13 cellular contexts compared by ENCODE assay signal in the genomic region with DNA sequence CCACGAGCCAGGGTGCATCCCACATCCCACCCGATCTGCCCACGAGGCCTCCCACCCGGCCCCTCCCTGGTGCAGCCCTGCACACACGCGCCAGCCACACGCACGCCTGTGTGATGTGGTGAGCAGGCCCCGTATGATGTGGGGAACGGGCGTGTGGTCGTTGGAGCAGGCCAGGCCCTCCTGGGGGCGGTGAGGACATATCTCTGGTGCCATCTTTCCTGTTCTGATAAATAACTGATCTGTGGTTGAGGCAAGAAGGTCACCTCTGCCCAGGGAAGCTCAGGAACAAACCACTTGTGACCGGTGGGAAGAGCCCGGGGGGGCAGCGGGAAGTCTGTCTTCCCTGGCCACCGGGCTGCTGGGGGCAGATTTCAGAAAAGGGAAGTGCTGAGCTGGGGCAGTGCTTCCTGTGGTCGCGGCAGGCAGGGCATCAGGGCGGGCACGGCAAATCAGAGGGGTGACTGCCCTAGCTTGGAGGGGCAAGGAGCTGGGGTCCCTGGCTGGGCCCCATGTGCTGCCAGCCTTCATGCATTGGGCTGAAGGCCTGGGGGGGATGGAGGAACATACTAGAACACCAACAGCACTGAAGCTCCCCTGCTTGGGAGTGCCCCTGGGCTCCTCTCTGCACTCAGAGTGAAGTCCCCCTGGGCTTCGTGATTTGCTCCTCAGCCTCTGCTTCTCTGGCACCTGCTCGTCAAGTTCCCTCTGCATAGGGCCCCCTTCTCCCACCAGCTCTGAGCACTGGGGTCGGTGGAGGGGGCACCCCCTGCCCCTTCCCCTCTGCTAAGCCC. TPM values are rescaled to one million over a fixed set of nuclear protein-coding genes. Genes with fewer than 3 reads are reported as not detected.
DNase-seq lines count a peak whose midpoint lies in the region; ATAC-seq, FAIRE-seq and TF ChIP-seq lines count a peak whose summit lies in the region.
"Had no signal": no experiment of that assay in that cellular context is flagged by ENCODE, and none has a peak within 500 bp of the region (broad histone marks: within the 10 kb centered on the region; RNA-seq: fewer than 3 reads in every experiment).

No MANE protein-coding gene starts in this region.

- no peak for TF ChIP-seq CTCF in OCI-LY3 (IDR thresholded peaks at IDR 0.05; ENCODE audit: low read depth, low read length)
- TF ChIP-seq CTCF in natural killer cell (IDR thresholded peaks at IDR 0.05), result no peak
- no peak for TF ChIP-seq CTCF in colonic mucosa (IDR thresholded peaks at IDR 0.05)
- no peak for TF ChIP-seq CTCF in coronary artery (IDR thresholded peaks at IDR 0.05)

- intact Hi-C loops in natural killer cell (cut with micrococcal nuclease) (no loop called here), colonic mucosa (cut with DNase I) (no loop called here)

- H3K4me2 ChIP-seq in OCI-LY3 (ENCODE audit: low read length), result peak overlapping the region; percentile 34

- H3K27me3 ChIP-seq in OCI-LY3 (ENCODE audit: low read depth, low read length) (peaks cover 4% of the 10 kb centered on the region; the same call in 1 of the 2 replicates), colonic mucosa (no peaks in the 10 kb centered on the region)

- H3K36me3 ChIP-seq in OCI-LY3 (replicated peaks; ENCODE audit: low read depth, low read length) (no peaks in the 10 kb centered on the region), colonic mucosa (no peaks in the 10 kb centered on the region)

- H2AFZ ChIP-seq in OCI-LY3 (ENCODE audit: low read depth, low read length), result peak overlapping the region; percentile 16; the same call in 1 of the 2 replicates

- H4K20me1 ChIP-seq in OCI-LY3 (ENCODE audit: insufficient read depth, low read length), result no peaks in the 10 kb centered on the region

- H3K9me3 ChIP-seq in OCI-LY3 (ENCODE audit: insufficient read depth, low read length) (no peaks in the 10 kb centered on the region), colonic mucosa (no peaks in the 10 kb centered on the region)

- TF ChIP-seq POLR2A in GM12891 (IDR thresholded peaks at IDR 0.05; ENCODE audit: low read depth, low read length), result no peak

- no peak overlapping the region for H3K9ac ChIP-seq in OCI-LY3 (ENCODE audit: low read length)
- no peak overlapping the region for H3K9ac ChIP-seq in colonic mucosa (ENCODE audit: low read depth in 2 of 2, low read length in 2 of 2)

- no peaks in the 10 kb centered on the region for H3K79me2 ChIP-seq in OCI-LY3 (ENCODE audit: low read length)

- H3K27ac ChIP-seq in OCI-LY3 (ENCODE audit: low read length), result no peak overlapping the region
- H3K27ac ChIP-seq in colonic mucosa, result no peak overlapping the region
- H3K27ac ChIP-seq in coronary artery, result peak overlapping the region in 1 of 2 donors; percentile 51

- peak overlapping the region; percentile 76 for H3K4me3 Mint-ChIP-seq in natural killer cell

- H3K4me3 ChIP-seq in OCI-LY3 (ENCODE audit: low read length) (no peak overlapping the region), colonic mucosa (no peak overlapping the region), coronary artery (no peak overlapping the region)

- peak overlapping the region; percentile 0 to 56 for H3K27ac Mint-ChIP-seq in natural killer cell

- H3K27me3 Mint-ChIP-seq in natural killer cell (ENCODE audit: low read depth in 2 of 2), result no peaks in the 10 kb centered on the region

- H3K9me3 Mint-ChIP-seq in natural killer cell, result no peaks in the 10 kb centered on the region

- H3K4me1 ChIP-seq in OCI-LY3 (ENCODE audit: low read length) (peaks cover 10% of the 10 kb centered on the region), colonic mucosa (no peaks in the 10 kb centered on the region)

- H3K36me3 Mint-ChIP-seq in natural killer cell, result no peaks in the 10 kb centered on the region

- DNase-seq in GM12891 (ENCODE audit: insufficient read length, low spot score) (no peak), globus pallidus (ENCODE audit: low spot score) (peak; percentile 49), natural killer cell (no peak), colonic mucosa (no peak), coronary artery (ENCODE audit: low spot score) (no peak)
- DNase-seq: activated CD8-positive, alpha-beta memory T cell treated with anti-CD3 and anti-CD28 coated beads, Interleukin-2, amount 50 U/mL, for 48 hours; COR-L47; NCI-H1694 treated with DMSO at 0.1 percent for 48 hours; retina had no signal

- peaks cover 6 to 24% of the 10 kb centered on the region in 2 donors for H3K4me1 Mint-ChIP-seq in natural killer cell

- ATAC-seq in natural killer cell (peak; percentile 46 to 64 (median 60)), HG02571 (IDR thresholded peaks at IDR 0.05; ENCODE audit: unreplicated experiment) (no peak), GM18519 (IDR thresholded peaks at IDR 0.05; ENCODE audit: low FRiP score, unreplicated experiment) (no peak)

- FAIRE-seq in GM12891 (lab: Jason Lieb, UNC), result no peak
- FAIRE-seq: astrocyte had no signal

TF ChIP-seq in GM12891, 5 proteins besides CTCF, POLR2A, EP300 and RAD21:
- TF ChIP-seq SPI1 (IDR thresholded peaks at IDR 0.05; ENCODE audit: low read depth, low read length) (peak; percentile 57), POU2F2 (IDR thresholded peaks at IDR 0.05; ENCODE audit: low read depth, low read length) (no peak)

RNA-seq across cellular contexts. Expression of gene SLC7A10, which starts 35.2 kb away (rescaled TPM):
- not detected for polyA plus RNA-seq in GM12891 (2012; ENCODE audit: low read depth, missing spikeins)
- not detected for total RNA-seq in natural killer cell
- total RNA-seq in colonic mucosa, result not detected

RNA-seq across cellular contexts. Expression of gene CEBPA, which starts 41.5 kb away (rescaled TPM):
- polyA plus RNA-seq in GM12891 (2012; ENCODE audit: low read depth, missing spikeins), result not detected
- total RNA-seq in natural killer cell, result 10 to 100 TPM in 1 of 3 donors, 1 to 10 TPM in 2; 7.6 to 19.5 (median 8.2) TPM
- 10 to 100 TPM; 67.1 to 76.4 TPM for total RNA-seq in colonic mucosa

Comparison
In these comparisons a context has a peak if more than half of its experiments do, and no peak if none do; other contexts are left out.
1. ATAC-seq: peak in natural killer cell (3 of 3); none in HG02571 (single experiment) and GM18519 (single experiment).